9 cellular contexts compared by ENCODE assay signal in genomic region chr2:74373985-74374384, GRCh38. TPM values are rescaled to one million over a fixed set of nuclear protein-coding genes. Genes with fewer than 3 reads are reported as not detected.
DNase-seq lines count a peak whose midpoint lies in the region; ATAC-seq and TF ChIP-seq lines count a peak whose summit lies in the region.
"Had no signal": no experiment of that assay in that cellular context is flagged by ENCODE, and none has a peak within 500 bp of the region (broad histone marks: within the 10 kb centered on the region; RNA-seq: fewer than 3 reads in every experiment).

No MANE protein-coding gene starts in this region.

- TF ChIP-seq POLR2A in gastrocnemius medialis (IDR thresholded peaks at IDR 0.05), result no peak

- H3K27me3 ChIP-seq in HUES6 (ENCODE audit: control insufficient read depth, insufficient read depth, low read length) (no peaks in the 10 kb centered on the region), gastrocnemius medialis (no peaks in the 10 kb centered on the region)

- H3K4me1 ChIP-seq in HUES6 (ENCODE audit: control insufficient read depth, insufficient read depth, low read length), result peaks cover 27% of the 10 kb centered on the region
- H3K4me1 ChIP-seq in gastrocnemius medialis, result peaks cover 0 to 11% of the 10 kb centered on the region in 2 donors

- H3K27ac ChIP-seq in HUES6 (ENCODE audit: low read depth, low read length), result no peak overlapping the region
- H3K27ac ChIP-seq in gastrocnemius medialis, result peak overlapping the region in 3 of 4 donors; percentile 32 to 59 (median 53)
- H3K27ac ChIP-seq: SK-N-MC had no signal

- DNase-seq in cerebellum (ENCODE audit: low spot score), result peak; percentile 43
- DNase-seq in gastrocnemius medialis, result no peak
- no peak for DNase-seq in ecto neural progenitor cell (ENCODE audit: low spot score)
- no peak for DNase-seq in effector CD8-positive, alpha-beta T cell (lab: John Stamatoyannopoulos, UW)
- no peak for DNase-seq in NCI-H146 (lab: John Stamatoyannopoulos, UW)

- in situ Hi-C loops in gastrocnemius medialis (cut with MboI; ENCODE audit: low sequenced_read_pairs in 4 of 4), result no loop called here

- intact Hi-C loops in gastrocnemius medialis (cut with DNase I; ENCODE audit: low total_unique reads), result no loop called here

- no peak for TF ChIP-seq CTCF in gastrocnemius medialis (IDR thresholded peaks at IDR 0.05 in 4 of 5, conservative IDR thresholded peaks at IDR 0.05 in 1 of 5)

- H3K9me3 ChIP-seq in HUES6 (ENCODE audit: control insufficient read depth, insufficient read depth, low read depth, low read length) (no peaks in the 10 kb centered on the region), iPS-18c (ENCODE audit: control insufficient read depth, insufficient read depth, low read length) (no peaks in the 10 kb centered on the region), gastrocnemius medialis (no peaks in the 10 kb centered on the region)

- ATAC-seq in gastrocnemius medialis, result no peak
- no peak for ATAC-seq in GM19351 (IDR thresholded peaks at IDR 0.05; ENCODE audit: unreplicated experiment)

- peak overlapping the region; percentile 64 for H3K4me3 ChIP-seq in HUES6 (ENCODE audit: low read depth, low read length)
- peak overlapping the region; percentile 59 for H3K4me3 ChIP-seq in iPS-18c (ENCODE audit: insufficient read depth, low read depth, low read length)
- H3K4me3 ChIP-seq in gastrocnemius medialis, result peak overlapping the region in 1 of 4 donors; percentile 4
- H3K4me3 ChIP-seq: SK-N-MC had no signal

- H3K36me3 ChIP-seq in HUES6 (ENCODE audit: control insufficient read depth, insufficient read depth, low read length) (peaks cover 58% of the 10 kb centered on the region), gastrocnemius medialis (peaks cover 0 to 45% of the 10 kb centered on the region in 2 donors)

- peak overlapping the region; percentile 48 for H3K9ac ChIP-seq in HUES6 (ENCODE audit: low read length)

RNA-seq across cellular contexts. Expression of gene DCTN1, which starts 6.1 kb away (rescaled TPM):
- total RNA-seq in cerebellum, result 99.1 TPM
- total RNA-seq in gastrocnemius medialis, result 100 to 1,000 TPM in 2 of 4 donors, 10 to 100 TPM in 2; 89.8 to 127 (median 103) TPM

RNA-seq across cellular contexts. Expression of gene SLC4A5, which starts 30.8 kb away (rescaled TPM):
- total RNA-seq in cerebellum, result 5.9 TPM
- 1 to 10 TPM in 1 of 4 donors, under 1 TPM in 3; 0.24 to 3.8 (median 0.59) TPM for total RNA-seq in gastrocnemius medialis

RNA-seq across cellular contexts. Expression of gene C2orf81, which starts 47.4 kb away (rescaled TPM):
- total RNA-seq in cerebellum, result 1.1 TPM
- total RNA-seq in gastrocnemius medialis, result under 1 TPM in 1 of 4 donors, not detected in 3; 0.24 TPM

RNA-seq across cellular contexts. Expression of gene WDR54, which starts 47.5 kb away (rescaled TPM):
- total RNA-seq in cerebellum, result 18.3 TPM
- total RNA-seq in gastrocnemius medialis, result 1 to 10 TPM in 2 of 4 donors, under 1 TPM in 2; 0.51 to 2.1 (median 1.4) TPM
